ENCODE assay signal across 17 cellular contexts in the genomic region with DNA sequence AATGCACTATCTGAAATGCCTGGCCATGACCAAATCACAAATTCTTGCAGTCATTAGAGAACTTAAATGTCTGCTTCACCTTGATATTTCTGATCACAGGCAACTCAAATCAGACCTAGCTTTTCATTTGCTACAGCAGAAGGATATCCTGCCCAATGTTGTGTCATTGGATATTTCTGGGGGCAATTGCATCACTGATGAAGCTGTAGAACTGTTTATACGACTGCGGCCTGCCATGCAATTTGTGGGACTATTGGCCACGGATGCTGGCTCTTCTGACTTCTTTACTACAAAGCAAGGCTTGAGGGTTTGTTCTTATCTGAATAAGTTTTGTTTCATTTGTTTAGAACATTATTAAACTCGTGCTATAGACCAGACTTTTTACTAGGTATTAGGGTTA. TPM values are rescaled to one million over a fixed set of nuclear protein-coding genes. Genes with fewer than 3 reads are reported as not detected.
DNase-seq lines count a peak whose midpoint lies in the region; ATAC-seq and TF ChIP-seq lines count a peak whose summit lies in the region.
"Had no signal": no experiment of that assay in that cellular context is flagged by ENCODE, and none has a peak within 500 bp of the region (broad histone marks: within the 10 kb centered on the region; RNA-seq: fewer than 3 reads in every experiment).

No MANE protein-coding gene starts in this region.

- H2BK20ac ChIP-seq in IMR-90 (ENCODE audit: low read depth, low read length), result no peak overlapping the region

- dilution Hi-C loops in IMR-90 (cut with HindIII; ENCODE audit: low sequenced_read_pairs, unreplicated experiment), result no loop called here

- H3K9me3 ChIP-seq in IMR-90 (ENCODE audit: control insufficient read depth, insufficient read depth, low read length) (no peaks in the 10 kb centered on the region), osteoblast (ENCODE audit: low read depth, low read length) (no peaks in the 10 kb centered on the region), thyroid gland (no peaks in the 10 kb centered on the region)

- H2AK9ac ChIP-seq in IMR-90 (replicated peaks; ENCODE audit: low read depth, low read length, poor library complexity), result no peak overlapping the region

- no peak overlapping the region for H3K27ac Mint-ChIP-seq in HFFc6
- H3K27ac Mint-ChIP-seq: CD4-positive, alpha-beta memory T cell had no signal

- no peaks in the 10 kb centered on the region; the same call in 1 of the 2 replicates for H3K4me1 Mint-ChIP-seq in HFFc6 (ENCODE audit: low read depth)
- H3K4me1 Mint-ChIP-seq: CD4-positive, alpha-beta memory T cell had no signal

- H3K4me3 Mint-ChIP-seq in HFFc6, result no peak overlapping the region
- H3K4me3 Mint-ChIP-seq: CD4-positive, alpha-beta memory T cell had no signal

- H4K8ac ChIP-seq in IMR-90 (ENCODE audit: low read depth in 2 of 2, low read length in 2 of 2), result no peak overlapping the region

- no peak overlapping the region for H4K5ac ChIP-seq in IMR-90 (ENCODE audit: low read depth, low read length)

- H3K4ac ChIP-seq in IMR-90 (ENCODE audit: low read depth, low read length), result no peak overlapping the region

- no peaks in the 10 kb centered on the region for H3K79me1 ChIP-seq in IMR-90 (ENCODE audit: low read depth in 1 of 2, low read length in 2 of 2)

- POLR2A ChIA-PET in IMR-90 (lab: Charles Lee; ENCODE audit: unreplicated experiment), result no interaction called here

- H3K56ac ChIP-seq in IMR-90 (ENCODE audit: extremely low read depth, insufficient read depth, low read length), result no peak overlapping the region

- H3K9me1 ChIP-seq in IMR-90 (ENCODE audit: insufficient read depth, low read length), result no peaks in the 10 kb centered on the region; the same call in 1 of the 2 replicates

- H2AFZ ChIP-seq in IMR-90 (replicated peaks; ENCODE audit: low read length, poor library complexity) (no peak overlapping the region), osteoblast (ENCODE audit: low read length) (peak overlapping the region; percentile 70)

- H4K20me1 ChIP-seq in IMR-90 (ENCODE audit: insufficient read depth, low read length), result no peaks in the 10 kb centered on the region
- no peaks in the 10 kb centered on the region for H4K20me1 ChIP-seq in osteoblast (ENCODE audit: insufficient read depth, low read length)

- H3K4me3 ChIP-seq in IMR-90 (ENCODE audit: insufficient read depth, low read depth, low read length) (no peak overlapping the region), osteoblast (ENCODE audit: insufficient read depth, low read length) (no peak overlapping the region), thyroid gland (replicated peaks in 1 of 3) (no peak overlapping the region)

- H3K23ac ChIP-seq in IMR-90 (ENCODE audit: low read depth, low read length), result no peak overlapping the region

- H3K14ac ChIP-seq in IMR-90 (replicated peaks; ENCODE audit: low read depth, low read length), result no peak overlapping the region

- no peaks in the 10 kb centered on the region for H3K27me3 ChIP-seq in IMR-90 (ENCODE audit: control insufficient read depth, insufficient read depth, low read length)
- H3K27me3 ChIP-seq in osteoblast (ENCODE audit: insufficient read depth, low read length), result no peaks in the 10 kb centered on the region
- H3K27me3 ChIP-seq in thyroid gland, result no peaks in the 10 kb centered on the region

- H2BK5ac ChIP-seq in IMR-90 (ENCODE audit: low read depth, low read length, poor library complexity, severe bottlenecking), result no peak overlapping the region

- no peak for TF ChIP-seq CTCF in IMR-90 (conservative IDR thresholded peaks at IDR 0.05; ENCODE audit: low read depth, low read length)
- no peak for TF ChIP-seq CTCF in osteoblast (IDR thresholded peaks at IDR 0.05; ENCODE audit: extremely low read depth, low read depth, low read length)
- no peak for TF ChIP-seq CTCF in thyroid gland (IDR thresholded peaks at IDR 0.05)
- TF ChIP-seq CTCF in HFFc6 (IDR thresholded peaks at IDR 0.05), result no peak

- TF ChIP-seq POLR2A in IMR-90 (IDR thresholded peaks at IDR 0.05; ENCODE audit: low read depth, low read length) (no peak), thyroid gland (IDR thresholded peaks at IDR 0.05) (no peak)

- no peaks in the 10 kb centered on the region; the same call in 1 of the 2 replicates for H3K27me3 Mint-ChIP-seq in HFFc6 (ENCODE audit: insufficient read depth)

- H4K91ac ChIP-seq in IMR-90 (ENCODE audit: insufficient read depth, low read depth, low read length), result no peak overlapping the region

- no peak for TF ChIP-seq RAD21 in IMR-90 (IDR thresholded peaks at IDR 0.05; ENCODE audit: low read length)

- H3K4me2 ChIP-seq in IMR-90 (ENCODE audit: low read depth, low read length) (no peak overlapping the region), osteoblast (ENCODE audit: insufficient read depth, low read length) (no peak overlapping the region)

- H2BK120ac ChIP-seq in IMR-90 (ENCODE audit: low read depth, low read length), result no peak overlapping the region

- H3K9me3 Mint-ChIP-seq in HFFc6, result no peaks in the 10 kb centered on the region
- H3K9me3 Mint-ChIP-seq: CD4-positive, alpha-beta memory T cell had no signal

- no peaks in the 10 kb centered on the region for H3K4me1 ChIP-seq in IMR-90 (ENCODE audit: control insufficient read depth, insufficient read depth, low read length)
- no peaks in the 10 kb centered on the region for H3K4me1 ChIP-seq in osteoblast (ENCODE audit: insufficient read depth, low read length)
- H3K4me1 ChIP-seq in thyroid gland, result peaks cover 21 to 28% of the 10 kb centered on the region in 2 donors

- no CpG with 5 or more reads among the region's 4 CpGs for WGBS in IMR-90 (ENCODE audit: extremely low coverage in 2 of 2, insufficient read length in 1 of 2), 2 experiments
- WGBS in thyroid gland, 2 donors, result 79 to 81% methylated on average over 4 of the region's 4 CpGs

- peak; percentile 38 for DNase-seq in IMR-90
- peak; percentile 47 for DNase-seq in fibroblast of gingiva (ENCODE audit: low read depth)
- DNase-seq in osteoblast (ENCODE audit: insufficient read length, low spot score, missing footprints), result no peak
- no peak for DNase-seq in thyroid gland
- no peak for DNase-seq in HFFc6
- DNase-seq: C1 segment of cervical spinal cord; Calu3; CD4-positive, alpha-beta memory T cell; COR-L47; DMS53; DMS79 treated with DMSO at 0.1 percent for 48 hours; GF-D8; GOT3; H7; HCEC 1CT had no signal

- intact Hi-C loops in IMR-90 (cut with micrococcal nuclease), result no loop called here
- intact Hi-C loops in thyroid gland (cut with DNase I), result no loop called here

- no peak overlapping the region for H2BK15ac ChIP-seq in IMR-90 (ENCODE audit: low read depth, low read length)

- H3K36me3 ChIP-seq in IMR-90 (ENCODE audit: control insufficient read depth, insufficient read depth, low read length) (no peaks in the 10 kb centered on the region), osteoblast (ENCODE audit: insufficient read depth, low read length) (no peaks in the 10 kb centered on the region), thyroid gland (no peaks in the 10 kb centered on the region)

- ATAC-seq in IMR-90 (ENCODE audit: low read depth), result 0 out of 2 replicates have a peak, but pooled peaks have one; percentile 35
- ATAC-seq in HG03469 (IDR thresholded peaks at IDR 0.05; ENCODE audit: unreplicated experiment), result no peak
- ATAC-seq in HG03095 (IDR thresholded peaks at IDR 0.05; ENCODE audit: unreplicated experiment), result no peak

- no peak overlapping the region for H3K9ac ChIP-seq in IMR-90 (ENCODE audit: low read depth, low read length)

- CTCF ChIA-PET in IMR-90 (lab: Yijun Ruan, JAX), result no interaction called here

- H3K18ac ChIP-seq in IMR-90 (ENCODE audit: low read depth, low read length), result no peak overlapping the region

- BruUV-seq in IMR-90 (replicated peaks; lab: Mats Ljungman, UMichigan), result no TSS peak

- H3K27ac ChIP-seq in IMR-90 (ENCODE audit: insufficient read depth, low read length), result no peak overlapping the region
- no peak overlapping the region for H3K27ac ChIP-seq in osteoblast (ENCODE audit: low read depth, low read length)
- H3K27ac ChIP-seq in thyroid gland, result peak overlapping the region in 2 of 3 donors; percentile 66

- H3K36me3 Mint-ChIP-seq in HFFc6 (ENCODE audit: low read depth), result no peaks in the 10 kb centered on the region
- H3K36me3 Mint-ChIP-seq: CD4-positive, alpha-beta memory T cell had no signal

- in situ Hi-C loops in IMR-90 (cut with MboI; ENCODE audit: low sequenced_read_pairs), result no loop called here

- H2AK5ac ChIP-seq in IMR-90 (ENCODE audit: low read depth, low read length), result no peak overlapping the region

- no peaks in the 10 kb centered on the region for H3K79me2 ChIP-seq in osteoblast (ENCODE audit: insufficient read depth, low read length)

TF ChIP-seq in IMR-90, 13 proteins besides CTCF, POLR2A, EP300 and RAD21:
- no peak for TF ChIP-seq SMC3 (IDR thresholded peaks at IDR 0.05; ENCODE audit: low read depth, low read length)
- 0 out of 2 replicates have a peak, but pooled peaks have one; percentile 33 for TF ChIP-seq CEBPB (IDR thresholded peaks at IDR 0.05; ENCODE audit: low read depth, low read length)

RNA-seq across cellular contexts. Expression of a gene that starts 14.9 kb away (rescaled TPM):
- total RNA-seq in IMR-90 (2012; rRNA removed), result 1.9 and 2.0 TPM in 2 replicates
- 0.49 and 0.63 TPM in 2 replicates for polyA plus RNA-seq in IMR-90 (2012; rRNA removed)
- 0.16 and 0.34 TPM in 2 replicates for polyA plus RNA-seq in IMR-90 (2012; cell fraction: cytosol; rRNA removed)
- 0.54 and 1.4 TPM in 2 replicates for polyA plus RNA-seq in IMR-90 (2012; cell fraction: nucleus; rRNA removed; ENCODE audit: low replicate concordance)
- total RNA-seq in osteoblast, result under 0.01 TPM in 2 replicates
- total RNA-seq in thyroid gland, result 1 to 10 TPM; 4.0 to 9.3 (median 5.9) TPM
- total RNA-seq in HFFc6 (2021; fragmentation: NEBNext Ultra II Directional; extraction: Animal tissue kit (Norgen Biotek cat#: 25700)), result 1 to 10 TPM in 1 of 6 experiments, under 1 TPM in 5; 0.26 to 1.0 (median 0.67) TPM
- total RNA-seq: Calu3; CD4-positive, alpha-beta memory T cell had no signal

Comparison
In these comparisons a context has a peak if more than half of its experiments do, and no peak if none do; other contexts are left out.
1. DNase-seq: peak in IMR-90 (single experiment) and fibroblast of gingiva (single experiment); none in osteoblast (single experiment), thyroid gland (0 of 2) and HFFc6 (single experiment).
2. H3K27ac ChIP-seq: peak in thyroid gland (2 of 3); none in IMR-90 (single experiment) and osteoblast (single experiment).